Comparison of ENCODE assay signal across 34 cellular contexts in genomic region chr9:5695860-5696259, GRCh38.
"Had no signal": no experiment of that assay in that cellular context is flagged by ENCODE, and none has a peak within 500 bp of the region (broad histone marks: within the 10 kb centered on the region; RNA-seq: fewer than 3 reads in every experiment).

No MANE protein-coding gene starts in this region.

- H3K4me3 ChIP-seq: coronary artery, dorsolateral prefrontal cortex had no signal

- H3K27ac Mint-ChIP-seq: activated B cell treated with CpG ODN at 0.5 μM for 24 hours; activated CD8-positive, alpha-beta T cell treated with anti-CD3 and anti-CD28 coated beads for 36 hours; activated naive CD8-positive, alpha-beta T cell; activated T-helper 17 cell treated with anti-CD3 and anti-CD28 coated beads, Interleukin-2, amount 50 U/mL, for 72 hours; dendritic cell treated with granulocyte-macrophage colony-stimulating factor and Interleukin-4, amounts not matched to agents 40 ng/mL and 50 ng/mL, for 4 days; endodermal cell; T-helper 2 cell treated with Interferon-gamma antibody and Interleukin-4, amounts not matched to agents 5 μg/mL and 100 μg/mL, for 36 hours had no signal

- H3K36me3 ChIP-seq: brain microvascular endothelial cell, WERI-Rb-1 had no signal

- DNase-seq: activated B cell treated with CpG ODN at 0.5 μM for 24 hours; activated CD4-positive, alpha-beta T cell treated with anti-CD3 and anti-CD28 coated beads for 48 hours; activated CD4-positive, alpha-beta T cell treated with anti-CD3 and anti-CD28 coated beads, Interleukin-2, amount 50 U/mL, for 1 hour; activated CD4-positive, alpha-beta T cell treated with anti-CD3 and anti-CD28 coated beads, Interleukin-2, amount 50 U/mL, for 48 hours; activated CD8-positive, alpha-beta memory T cell treated with anti-CD3 and anti-CD28 coated beads for 24 hours; activated CD8-positive, alpha-beta T cell treated with anti-CD3 and anti-CD28 coated beads for 36 hours; activated effector memory CD4-positive, alpha-beta T cell treated with Interleukin-2 at 50 U/mL for 16 hours; activated gamma-delta T cell treated with Interleukin-2 at 50 U/mL for 16 hours; activated naive CD4-positive, alpha-beta T cell treated with anti-CD3 and anti-CD28 coated beads, Interleukin-2, amount 50 U/mL, for 16 hours; activated naive CD4-positive, alpha-beta T cell treated with Interleukin-2 at 50 U/mL for 16 hours; activated T-cell treated with anti-CD3 and anti-CD28 coated beads, Interleukin-2, amount 50 U/mL, for 1 hour; activated T-cell treated with anti-CD3 and anti-CD28 coated beads, Interleukin-2, amount 50 U/mL, for 48 hours; amniotic stem cell; anterior cingulate cortex; brain microvascular endothelial cell; dorsolateral prefrontal cortex; effector memory CD4-positive, alpha-beta T cell; endodermal cell; foreskin fibroblast; head of caudate nucleus; T-helper 17 cell; T1000; WERI-Rb-1 had no signal

- ATAC-seq: activated CD4-positive, CD25-positive, alpha-beta regulatory T cell treated with anti-CD3 and anti-CD28 coated beads, Interleukin-2, amount 50 U/mL, for 24 hours; activated CD8-positive, alpha-beta T cell treated with anti-CD3 and anti-CD28 coated beads for 36 hours; activated T-helper 17 cell treated with anti-CD3 and anti-CD28 coated beads, Interleukin-2, amount 50 U/mL, for 72 hours; esophagus mucosa; T-helper 17 cell had no signal

- H3K27ac ChIP-seq: brain microvascular endothelial cell, coronary artery, dorsolateral prefrontal cortex, WERI-Rb-1 had no signal

- H3K27me3 ChIP-seq: brain microvascular endothelial cell, dorsolateral prefrontal cortex had no signal

- FAIRE-seq: astrocyte, bronchial epithelial cell, frontal cortex had no signal

- H3K4me3 Mint-ChIP-seq: activated B cell treated with CpG ODN at 0.5 μM for 24 hours; activated CD8-positive, alpha-beta T cell treated with anti-CD3 and anti-CD28 coated beads for 36 hours; activated naive CD8-positive, alpha-beta T cell; activated T-helper 17 cell treated with anti-CD3 and anti-CD28 coated beads, Interleukin-2, amount 50 U/mL, for 72 hours; central memory CD8-positive, alpha-beta T cell; dendritic cell treated with granulocyte-macrophage colony-stimulating factor and Interleukin-4, amounts not matched to agents 40 ng/mL and 50 ng/mL, for 4 days; endodermal cell; T-helper 17 cell; T-helper 2 cell treated with Interferon-gamma antibody and Interleukin-4, amounts not matched to agents 5 μg/mL and 100 μg/mL, for 36 hours had no signal

- H3K27me3 Mint-ChIP-seq: activated B cell treated with CpG ODN at 0.5 μM for 24 hours; activated CD8-positive, alpha-beta T cell treated with anti-CD3 and anti-CD28 coated beads for 36 hours; activated naive CD8-positive, alpha-beta T cell; activated T-helper 17 cell treated with anti-CD3 and anti-CD28 coated beads, Interleukin-2, amount 50 U/mL, for 72 hours; central memory CD8-positive, alpha-beta T cell; dendritic cell treated with granulocyte-macrophage colony-stimulating factor and Interleukin-4, amounts not matched to agents 40 ng/mL and 50 ng/mL, for 4 days; T-helper 17 cell had no signal

- H3K4me1 Mint-ChIP-seq: endodermal cell had no signal

- H3K9me3 Mint-ChIP-seq: activated B cell treated with CpG ODN at 0.5 μM for 24 hours; activated CD8-positive, alpha-beta T cell treated with anti-CD3 and anti-CD28 coated beads for 36 hours; activated T-helper 17 cell treated with anti-CD3 and anti-CD28 coated beads, Interleukin-2, amount 50 U/mL, for 72 hours; central memory CD8-positive, alpha-beta T cell; dendritic cell treated with granulocyte-macrophage colony-stimulating factor and Interleukin-4, amounts not matched to agents 40 ng/mL and 50 ng/mL, for 4 days; endodermal cell; T-helper 2 cell treated with Interferon-gamma antibody and Interleukin-4, amounts not matched to agents 5 μg/mL and 100 μg/mL, for 36 hours had no signal
